8 cellular contexts compared by ENCODE assay signal in genomic region chr17:75182569-75183436, GRCh38. TPM values are rescaled to one million over a fixed set of nuclear protein-coding genes. Genes with fewer than 3 reads are reported as not detected.
DNase-seq lines count a peak whose midpoint lies in the region; ATAC-seq and TF ChIP-seq lines count a peak whose summit lies in the region.

TSS of gene SUMO2 (minus strand) at chr17:75182959. CDS start at chr17:75182834, 125 bp downstream.

- peak within 1 kb of the TSS; percentile 86 for H3K4me3 Mint-ChIP-seq in endodermal cell

- in situ Hi-C loops in Caki2 (cut with HindIII; ENCODE audit: low pct_unique_long_range_greater_than_20kb, low sequenced_read_pairs): no loop called here

- H3K27me3 ChIP-seq in endodermal cell (ENCODE audit: control insufficient read depth, insufficient read depth, low read length, poor library complexity, severe bottlenecking): no peaks in the 10 kb centered on the region

- H3K27me3 Mint-ChIP-seq in endodermal cell (ENCODE audit: insufficient read depth): peaks cover 2% of the 10 kb centered on the region

- H3K4me1 Mint-ChIP-seq in endodermal cell: peaks cover 18% of the 10 kb centered on the region

- peak; percentile 78 for ATAC-seq in GM21381 (IDR thresholded peaks at IDR 0.05; ENCODE audit: unreplicated experiment)

- DNase-seq in Caki2 (ENCODE audit: low read depth) (peak; percentile 97), HUDEP-2 (lab: John Stamatoyannopoulos, UW; ENCODE audit: unreplicated experiment in 76 of 76) (peak; percentile 20 to 98 (median 88)), NOMO-1 treated with dmso at 0.1 percent for 144 hours (lab: John Stamatoyannopoulos, UW; ENCODE audit: unreplicated experiment) (peak; percentile 80), endodermal cell (peak; percentile 99)
- peak; percentile 84 for DNase-seq in activated CD8-positive, alpha-beta memory T cell treated with anti-CD3 and anti-CD28 coated beads, Interleukin-2, amount 50 U/mL, for 1 hour (ENCODE audit: extremely low read depth)
- peak; percentile 96 for DNase-seq in stimulated activated CD8-positive, alpha-beta memory T cell treated with anti-CD3 and anti-CD28 coated beads, Interleukin-15, amount 100 ng/mL, for 24 hours (ENCODE audit: low read depth)

- no peaks in the 10 kb centered on the region for H3K4me1 ChIP-seq in endodermal cell (ENCODE audit: control insufficient read depth, insufficient read depth, low read length)
- H3K4me1 ChIP-seq in mesodermal cell (ENCODE audit: control insufficient read depth, insufficient read depth, low read length, poor library complexity, severe bottlenecking): peaks cover 2% of the 10 kb centered on the region

- no peaks in the 10 kb centered on the region for H3K9me3 Mint-ChIP-seq in endodermal cell

- peak within 1 kb of the TSS; percentile 96 for H3K9ac ChIP-seq in endodermal cell (ENCODE audit: extremely low read depth, low read length, poor library complexity, severe bottlenecking)

- H3K36me3 ChIP-seq in endodermal cell (ENCODE audit: control insufficient read depth, insufficient read depth, low read length) (peaks cover 31% of the 10 kb centered on the region), mesodermal cell (ENCODE audit: control insufficient read depth, insufficient read depth, low read length) (peaks cover 38% of the 10 kb centered on the region)

- WGBS in endodermal cell (ENCODE audit: insufficient coverage in 1 of 2, insufficient read length in 1 of 2), 2 experiments: 1 to 6% methylated on average over 12 to 91 of the region's 92 CpGs
- 2% methylated on average over 53 to 72 of the region's 92 CpGs for WGBS in mesodermal cell (ENCODE audit: insufficient coverage in 2 of 2), 2 experiments

- H3K27ac ChIP-seq in endodermal cell (ENCODE audit: low read depth, low read length) (peak within 1 kb of the TSS; percentile 98), mesodermal cell (ENCODE audit: low read depth, low read length, severe bottlenecking) (peak within 1 kb of the TSS; percentile 96)

- H3K9me3 ChIP-seq in endodermal cell (ENCODE audit: control insufficient read depth, low read length): no peaks in the 10 kb centered on the region
- H3K9me3 ChIP-seq in mesodermal cell (ENCODE audit: control insufficient read depth, low read length): no peaks in the 10 kb centered on the region

- peak within 1 kb of the TSS; percentile 94 for H3K27ac Mint-ChIP-seq in endodermal cell

- peak within 1 kb of the TSS; percentile 92 for H3K4me3 ChIP-seq in endodermal cell (ENCODE audit: low read length)
- peak within 1 kb of the TSS; percentile 97 for H3K4me3 ChIP-seq in mesodermal cell (ENCODE audit: extremely low read depth, insufficient read depth, low read length, poor library complexity, severe bottlenecking)

- TF ChIP-seq CTCF in endodermal cell (conservative IDR thresholded peaks at IDR 0.05): no peak

- peaks cover 25% of the 10 kb centered on the region for H3K36me3 Mint-ChIP-seq in endodermal cell (ENCODE audit: low read depth)

RNA-seq across cellular contexts. Expression of gene SUMO2, which starts in this region (rescaled TPM):
- 157 and 161 TPM in 2 replicates for total RNA-seq in Caki2 (2014; rRNA removed; shearing (Covaris generic); ENCODE audit: low replicate concordance)
- total RNA-seq in endodermal cell: 100 to 1,000 TPM; 586 to 714 TPM
- 640 TPM for polyA plus RNA-seq in endodermal cell (2013, experiment 1 of 2)
- 584 TPM for polyA plus RNA-seq in endodermal cell (2013, experiment 2 of 2)
- polyA plus RNA-seq in mesodermal cell (2013, experiment 1 of 2): 545 TPM
- 540 TPM for polyA plus RNA-seq in mesodermal cell (2013, experiment 2 of 2)

Comparison
In these comparisons a context has a peak if more than half of its experiments do, and no peak if none do; other contexts are left out.
1. Peak in every context shown above with its lines: DNase-seq, ATAC-seq, H3K4me3 ChIP-seq and H3K27ac ChIP-seq.